8 cellular contexts compared by ENCODE assay signal in the genomic region with DNA sequence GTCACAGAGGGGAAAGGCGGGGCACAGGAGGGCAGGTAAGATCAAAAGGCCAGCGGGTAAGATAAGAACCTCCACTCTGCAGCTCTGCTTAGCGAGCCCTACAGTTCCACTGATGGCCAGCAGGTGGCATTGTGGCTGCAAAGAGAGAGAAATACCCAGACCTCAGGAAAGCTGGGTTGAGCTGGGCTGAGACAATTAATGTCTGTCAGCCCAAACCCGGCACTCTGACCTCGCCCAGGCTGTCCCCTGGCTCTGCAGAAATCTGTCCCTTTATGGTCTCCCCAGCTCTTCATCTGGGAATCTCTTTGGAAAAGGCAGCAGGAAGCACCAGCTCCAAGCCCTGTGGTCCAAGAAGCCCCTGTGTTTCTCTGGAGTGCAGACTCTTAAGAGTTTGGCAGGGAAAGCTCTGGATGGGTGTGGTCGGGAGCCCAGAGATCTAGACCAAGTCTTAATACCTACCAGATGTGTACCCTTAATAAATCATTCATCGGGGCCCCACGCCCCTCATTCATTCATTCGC. TPM values are rescaled to one million over a fixed set of nuclear protein-coding genes. Genes with fewer than 3 reads are reported as not detected.
A peak's percentile ranks its signal among the peaks of the same experiment; 100 is the strongest.
DNase-seq lines count a peak whose midpoint lies in the region; ATAC-seq and TF ChIP-seq lines count a peak whose summit lies in the region.

No MANE protein-coding gene starts in this region.

- H3K4me3 ChIP-seq in IMR-90 (ENCODE audit: insufficient read depth, low read depth, low read length) (no peak overlapping the region), SJCRH30 (no peak overlapping the region)

- H3K56ac ChIP-seq in IMR-90 (ENCODE audit: extremely low read depth, insufficient read depth, low read length): no peak overlapping the region

- BruUV-seq in Calu3 (replicated peaks; lab: Mats Ljungman, UMichigan) (no TSS peak), IMR-90 (replicated peaks; lab: Mats Ljungman, UMichigan) (no TSS peak)

- H3K18ac ChIP-seq in IMR-90 (ENCODE audit: low read depth, low read length): no peak overlapping the region

- H3K4me1 Mint-ChIP-seq in Calu3 (ENCODE audit: low read depth, unreplicated experiment): peaks cover 23% of the 10 kb centered on the region
- H3K4me1 Mint-ChIP-seq in type B pancreatic cell (ENCODE audit: unreplicated experiment): peaks cover 18% of the 10 kb centered on the region

- H3K9ac ChIP-seq in IMR-90 (ENCODE audit: low read depth, low read length): no peak overlapping the region

- peak; percentile 89 for DNase-seq in Calu3
- DNase-seq in IMR-90: peak; percentile 70
- peak; percentile 62 to 82 for DNase-seq in SJCRH30
- peak; percentile 94 for DNase-seq in activated effector memory CD4-positive, alpha-beta T cell treated with Interleukin-2 at 50 U/mL for 16 hours
- DNase-seq in germinal center (ENCODE audit: low spot score): peak; percentile 79
- DNase-seq in pons (ENCODE audit: low spot score): peak; percentile 81
- peak; percentile 83 for DNase-seq in type B pancreatic cell (ENCODE audit: extremely low spot score, unreplicated experiment)

- H3K9me3 Mint-ChIP-seq in Calu3 (ENCODE audit: low read depth, unreplicated experiment) (no peaks in the 10 kb centered on the region), type B pancreatic cell (no peaks in the 10 kb centered on the region)

- H3K9me3 ChIP-seq in IMR-90 (ENCODE audit: control insufficient read depth, insufficient read depth, low read length): no peaks in the 10 kb centered on the region
- no peaks in the 10 kb centered on the region for H3K9me3 ChIP-seq in SJCRH30 (replicated peaks)

- no peak overlapping the region for H4K5ac ChIP-seq in IMR-90 (ENCODE audit: low read depth, low read length)

- ATAC-seq in GM21381 (IDR thresholded peaks at IDR 0.05; ENCODE audit: unreplicated experiment): peak; percentile 82
- peak; percentile 84 for ATAC-seq in IMR-90 (ENCODE audit: low read depth)

- in situ Hi-C loops in IMR-90 (cut with MboI; ENCODE audit: low sequenced_read_pairs): loop anchor here (5.0 kb wide), 2 partner anchors 112 to 272 kb away; no protein-coding TSS in a partner anchor

- H2BK20ac ChIP-seq in IMR-90 (ENCODE audit: low read depth, low read length): peak overlapping the region; percentile 40; the same call in 1 of the 2 replicates

- TF ChIP-seq CTCF in Calu3 (IDR thresholded peaks at IDR 0.05; ENCODE audit: unreplicated experiment) (peak; percentile 99), IMR-90 (conservative IDR thresholded peaks at IDR 0.05; ENCODE audit: low read depth, low read length) (peak; percentile 92), type B pancreatic cell (conservative IDR thresholded peaks at IDR 0.05) (peak; percentile 99)

- H4K8ac ChIP-seq in IMR-90 (ENCODE audit: low read depth in 2 of 2, low read length in 2 of 2): peak overlapping the region in 1 of 2 experiments; percentile 50; a peak in 1 of 4 replicates

- no peak overlapping the region for H3K4me3 Mint-ChIP-seq in Calu3 (ENCODE audit: low read depth, unreplicated experiment)
- no peak overlapping the region for H3K4me3 Mint-ChIP-seq in type B pancreatic cell

- intact Hi-C loops in Calu3 (cut with micrococcal nuclease; ENCODE audit: unreplicated experiment) (loop anchor here (1.0 kb wide), 1 partner anchor 112 kb away; no protein-coding TSS in a partner anchor), IMR-90 (cut with micrococcal nuclease) (loop anchor here (1.0 to 10.0 kb wide), 5 partner anchors 99 to 400 kb away; no protein-coding TSS in a partner anchor)

- peaks cover 77% of the 10 kb centered on the region for H3K36me3 ChIP-seq in IMR-90 (ENCODE audit: control insufficient read depth, insufficient read depth, low read length)
- H3K36me3 ChIP-seq in SJCRH30: peaks cover 15% of the 10 kb centered on the region

- no peak overlapping the region for H3K23ac ChIP-seq in IMR-90 (ENCODE audit: low read depth, low read length)

- H3K27me3 ChIP-seq in IMR-90 (ENCODE audit: control insufficient read depth, insufficient read depth, low read length) (no peaks in the 10 kb centered on the region), SJCRH30 (no peaks in the 10 kb centered on the region)

- peak overlapping the region; percentile 91 for H2AK9ac ChIP-seq in IMR-90 (replicated peaks; ENCODE audit: low read depth, low read length, poor library complexity)

- POLR2A ChIA-PET in IMR-90 (lab: Charles Lee; ENCODE audit: unreplicated experiment): interaction anchor here (1.1 kb wide), 1 partner anchor 98 kb away, joined by 5 read pairs; no protein-coding TSS in a partner anchor

- H4K91ac ChIP-seq in IMR-90 (ENCODE audit: insufficient read depth, low read depth, low read length): peak overlapping the region; percentile 80

- H3K27ac ChIP-seq in IMR-90 (ENCODE audit: insufficient read depth, low read length): no peak overlapping the region
- no peak overlapping the region for H3K27ac ChIP-seq in SJCRH30

- H3K4me1 ChIP-seq in IMR-90 (ENCODE audit: control insufficient read depth, insufficient read depth, low read length) (peaks cover 19% of the 10 kb centered on the region), SJCRH30 (no peaks in the 10 kb centered on the region)

- peaks cover 83% of the 10 kb centered on the region for H4K20me1 ChIP-seq in IMR-90 (ENCODE audit: insufficient read depth, low read length)

- H2BK5ac ChIP-seq in IMR-90 (ENCODE audit: low read depth, low read length, poor library complexity, severe bottlenecking): no peak overlapping the region

- H2BK120ac ChIP-seq in IMR-90 (ENCODE audit: low read depth, low read length): no peak overlapping the region

- peak overlapping the region; percentile 69 for H3K4ac ChIP-seq in IMR-90 (ENCODE audit: low read depth, low read length)

- H3K79me1 ChIP-seq in IMR-90 (ENCODE audit: low read depth in 1 of 2, low read length in 2 of 2): peaks cover 35 to 94% of the 10 kb centered on the region in 2 experiments

- peak; percentile 91 for TF ChIP-seq RAD21 in IMR-90 (IDR thresholded peaks at IDR 0.05; ENCODE audit: low read length)

- 38% methylated on average over 4 of the region's 9 CpGs; no CpG with 5 or more reads in 1 of the 2 experiments for WGBS in IMR-90 (ENCODE audit: extremely low coverage in 2 of 2, insufficient read length in 1 of 2), 2 experiments

- no peak overlapping the region for H3K27ac Mint-ChIP-seq in Calu3 (ENCODE audit: unreplicated experiment)
- peak overlapping the region; percentile 33 for H3K27ac Mint-ChIP-seq in type B pancreatic cell

- H2BK15ac ChIP-seq in IMR-90 (ENCODE audit: low read depth, low read length): no peak overlapping the region

- H3K27me3 Mint-ChIP-seq in Calu3 (ENCODE audit: unreplicated experiment) (no peaks in the 10 kb centered on the region), type B pancreatic cell (no peaks in the 10 kb centered on the region)

- no peak; the same call in 1 of the 2 replicates for TF ChIP-seq POLR2A in IMR-90 (IDR thresholded peaks at IDR 0.05; ENCODE audit: low read depth, low read length)

- peak overlapping the region; percentile 77 for H2AFZ ChIP-seq in IMR-90 (replicated peaks; ENCODE audit: low read length, poor library complexity)

- H3K36me3 Mint-ChIP-seq in Calu3 (ENCODE audit: insufficient read depth, unreplicated experiment) (no peaks in the 10 kb centered on the region), type B pancreatic cell (peaks cover 6% of the 10 kb centered on the region)

- H2AK5ac ChIP-seq in IMR-90 (ENCODE audit: low read depth, low read length): peak overlapping the region; percentile 37; the same call in 1 of the 2 replicates

- H3K9me1 ChIP-seq in IMR-90 (ENCODE audit: insufficient read depth, low read length): peaks cover 29% of the 10 kb centered on the region

- H3K4me2 ChIP-seq in IMR-90 (ENCODE audit: low read depth, low read length): no peak overlapping the region

- dilution Hi-C loops in IMR-90 (cut with HindIII; ENCODE audit: low sequenced_read_pairs, unreplicated experiment): loop anchor here (25.0 kb wide), 1 partner anchor 107 kb away; no protein-coding TSS in a partner anchor

- no peak overlapping the region for H3K14ac ChIP-seq in IMR-90 (replicated peaks; ENCODE audit: low read depth, low read length)

- CTCF ChIA-PET in Calu3 (lab: Charles Lee): interaction anchor here (0.7 to 1.7 kb wide), 20 partner anchors 9 to 339 kb away, joined by 3 to 43 read pairs (median 4); partner anchors contain the start of genes ABHD2, FANCI, HAPLN3 and MFGE8
- CTCF ChIA-PET in IMR-90 (lab: Yijun Ruan, JAX): interaction anchor here (0.6 to 2.4 kb wide), 23 partner anchors 9 to 273 kb away, joined by 3 to 37 read pairs (median 6); partner anchors contain the start of gene MFGE8

TF ChIP-seq in IMR-90, 13 proteins besides CTCF, POLR2A, EP300 and RAD21:
- TF ChIP-seq SMC3 (IDR thresholded peaks at IDR 0.05; ENCODE audit: low read depth, low read length) (peak; percentile 92), USF2 (IDR thresholded peaks at IDR 0.05; ENCODE audit: low read depth, low read length) (no peak), MAFK (IDR thresholded peaks at IDR 0.05; ENCODE audit: low read depth, low read length) (no peak), MXI1 (IDR thresholded peaks at IDR 0.05; ENCODE audit: borderline replicate concordance, low read depth, low read length) (no peak)

RNA-seq across cellular contexts. Expression of gene MFGE8, which starts 8.3 kb away (rescaled TPM):
- 35.5 and 36.2 TPM in 2 replicates for total RNA-seq in Calu3 (2022)
- total RNA-seq in IMR-90 (2012; rRNA removed): 201 and 232 TPM in 2 replicates
- 1,813 and 1,912 TPM in 2 replicates for polyA plus RNA-seq in IMR-90 (2012; rRNA removed)
- 1,025 and 2,261 TPM in 2 replicates for polyA plus RNA-seq in IMR-90 (2012; cell fraction: cytosol; rRNA removed)
- 2,334 and 3,578 TPM in 2 replicates for polyA plus RNA-seq in IMR-90 (2012; cell fraction: nucleus; rRNA removed; ENCODE audit: low replicate concordance)
- total RNA-seq in SJCRH30 (2014; rRNA removed; shearing (Covaris generic)): 60.9 and 69.1 TPM in 2 replicates
- 82.0 and 162 TPM in 2 replicates for total RNA-seq in type B pancreatic cell (ENCODE audit: low replicate concordance)

RNA-seq across cellular contexts. Expression of gene HAPLN3, which starts 9.5 kb away (rescaled TPM):
- 8.8 and 9.1 TPM in 2 replicates for total RNA-seq in Calu3 (2022)
- 4.4 and 5.9 TPM in 2 replicates for total RNA-seq in IMR-90 (2012; rRNA removed)
- polyA plus RNA-seq in IMR-90 (2012; rRNA removed): 28.6 and 30.8 TPM in 2 replicates
- 22.4 and 24.0 TPM in 2 replicates for polyA plus RNA-seq in IMR-90 (2012; cell fraction: cytosol; rRNA removed)
- polyA plus RNA-seq in IMR-90 (2012; cell fraction: nucleus; rRNA removed; ENCODE audit: low replicate concordance): 247 and 404 TPM in 2 replicates
- 2.5 and 2.8 TPM in 2 replicates for total RNA-seq in SJCRH30 (2014; rRNA removed; shearing (Covaris generic))
- total RNA-seq in type B pancreatic cell (ENCODE audit: low replicate concordance): 3.2 and 10.4 TPM in 2 replicates
